In the genomic region with DNA sequence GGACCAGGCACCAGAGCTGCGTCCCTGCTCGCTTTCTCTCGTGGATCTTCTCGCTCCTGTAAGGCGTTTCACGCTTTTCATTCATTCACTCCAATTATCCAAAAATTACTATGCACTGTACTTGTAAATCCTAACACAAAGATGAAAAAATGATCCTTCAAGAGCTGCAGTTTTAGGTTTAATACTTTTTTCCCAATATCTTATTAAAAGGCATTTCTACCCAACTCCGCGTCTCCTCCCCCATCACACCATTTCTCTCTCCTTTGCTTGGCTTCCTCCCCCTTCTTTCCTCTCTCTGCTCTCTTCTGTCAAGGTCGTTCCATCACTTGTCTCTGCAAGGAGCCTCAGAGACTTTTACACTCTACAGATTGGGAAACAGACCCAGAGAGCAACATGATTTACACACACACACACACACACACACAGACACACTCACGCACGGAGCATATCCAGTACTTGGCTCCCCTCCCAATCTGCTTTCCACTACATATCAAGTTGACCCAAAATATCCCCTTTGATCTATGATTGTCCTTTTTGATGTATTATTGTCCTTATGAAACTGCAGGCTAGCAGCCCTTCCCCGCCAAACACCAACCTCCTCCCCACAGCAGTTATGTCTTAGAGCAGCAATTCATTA, we compare ENCODE assay signal across 1 cellular context.
TF ChIP-seq lines count a peak whose summit lies in the region.

No MANE protein-coding gene starts in this region.

TF ChIP-seq in HEK293, 187 proteins besides CTCF, POLR2A, EP300 and RAD21 (continued from another document):
- no peak for TF ChIP-seq ZNF133 (tag by site-specific recombination; IDR thresholded peaks at IDR 0.05)
- no peak for TF ChIP-seq SALL2 (tag by site-specific recombination; IDR thresholded peaks at IDR 0.05; ENCODE audit: borderline replicate concordance)
- no peak for TF ChIP-seq ZNF629 (tag by site-specific recombination; IDR thresholded peaks at IDR 0.05)
- TF ChIP-seq, protein P1, sequence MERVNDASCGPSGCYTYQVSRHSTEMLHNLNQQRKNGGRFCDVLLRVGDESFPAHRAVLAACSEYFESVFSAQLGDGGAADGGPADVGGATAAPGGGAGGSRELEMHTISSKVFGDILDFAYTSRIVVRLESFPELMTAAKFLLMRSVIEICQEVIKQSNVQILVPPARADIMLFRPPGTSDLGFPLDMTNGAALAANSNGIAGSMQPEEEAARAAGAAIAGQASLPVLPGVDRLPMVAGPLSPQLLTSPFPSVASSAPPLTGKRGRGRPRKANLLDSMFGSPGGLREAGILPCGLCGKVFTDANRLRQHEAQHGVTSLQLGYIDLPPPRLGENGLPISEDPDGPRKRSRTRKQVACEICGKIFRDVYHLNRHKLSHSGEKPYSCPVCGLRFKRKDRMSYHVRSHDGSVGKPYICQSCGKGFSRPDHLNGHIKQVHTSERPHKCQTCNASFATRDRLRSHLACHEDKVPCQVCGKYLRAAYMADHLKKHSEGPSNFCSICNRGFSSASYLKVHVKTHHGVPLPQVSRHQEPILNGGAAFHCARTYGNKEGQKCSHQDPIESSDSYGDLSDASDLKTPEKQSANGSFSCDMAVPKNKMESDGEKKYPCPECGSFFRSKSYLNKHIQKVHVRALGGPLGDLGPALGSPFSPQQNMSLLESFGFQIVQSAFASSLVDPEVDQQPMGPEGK (tag by site-specific recombination; IDR thresholded peaks at IDR 0.05), result no peak
- TF ChIP-seq ZNF391 (tag by site-specific recombination; IDR thresholded peaks at IDR 0.05; ENCODE audit: borderline replicate concordance, low read depth), result no peak
- no peak for TF ChIP-seq ZNF843 (tag by site-specific recombination; IDR thresholded peaks at IDR 0.05)
- no peak for TF ChIP-seq ZNF548 (tag by site-specific recombination; IDR thresholded peaks at IDR 0.05)
- TF ChIP-seq ZNF214 (tag by site-specific recombination; IDR thresholded peaks at IDR 0.05; ENCODE audit: borderline replicate concordance), result no peak
- TF ChIP-seq WT1 (tag by site-specific recombination; IDR thresholded peaks at IDR 0.05), result no peak
- no peak for TF ChIP-seq HOXC10 (CRISPR knock-in tag; IDR thresholded peaks at IDR 0.05)
- TF ChIP-seq SCRT2 (tag by site-specific recombination; IDR thresholded peaks at IDR 0.05), result peak; percentile 12; the same call in 1 of the 2 replicates
- TF ChIP-seq MYNN (tag by site-specific recombination; IDR thresholded peaks at IDR 0.05; ENCODE audit: borderline replicate concordance), result no peak
- no peak for TF ChIP-seq ZNF184 (tag by site-specific recombination; IDR thresholded peaks at IDR 0.05)
- no peak for TF ChIP-seq ZNF37A (tag by site-specific recombination; IDR thresholded peaks at IDR 0.05)
- no peak for TF ChIP-seq RBAK (tag by site-specific recombination; IDR thresholded peaks at IDR 0.05)
- TF ChIP-seq, protein P2, sequence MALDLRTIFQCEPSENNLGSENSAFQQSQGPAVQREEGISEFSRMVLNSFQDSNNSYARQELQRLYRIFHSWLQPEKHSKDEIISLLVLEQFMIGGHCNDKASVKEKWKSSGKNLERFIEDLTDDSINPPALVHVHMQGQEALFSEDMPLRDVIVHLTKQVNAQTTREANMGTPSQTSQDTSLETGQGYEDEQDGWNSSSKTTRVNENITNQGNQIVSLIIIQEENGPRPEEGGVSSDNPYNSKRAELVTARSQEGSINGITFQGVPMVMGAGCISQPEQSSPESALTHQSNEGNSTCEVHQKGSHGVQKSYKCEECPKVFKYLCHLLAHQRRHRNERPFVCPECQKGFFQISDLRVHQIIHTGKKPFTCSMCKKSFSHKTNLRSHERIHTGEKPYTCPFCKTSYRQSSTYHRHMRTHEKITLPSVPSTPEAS (tag by site-specific recombination; IDR thresholded peaks at IDR 0.05), result peak; percentile 89
- no peak for TF ChIP-seq SCRT1 (tag by site-specific recombination; IDR thresholded peaks at IDR 0.05; ENCODE audit: borderline replicate concordance)
- TF ChIP-seq BCL11A (tag by site-specific recombination; IDR thresholded peaks at IDR 0.05; ENCODE audit: low read depth), result no peak
- TF ChIP-seq ZNF335 (tag by site-specific recombination; conservative IDR thresholded peaks at IDR 0.05), result peak; percentile 73
- no peak for TF ChIP-seq ZNF792 (tag by site-specific recombination; IDR thresholded peaks at IDR 0.05)
- TF ChIP-seq, protein P3, sequence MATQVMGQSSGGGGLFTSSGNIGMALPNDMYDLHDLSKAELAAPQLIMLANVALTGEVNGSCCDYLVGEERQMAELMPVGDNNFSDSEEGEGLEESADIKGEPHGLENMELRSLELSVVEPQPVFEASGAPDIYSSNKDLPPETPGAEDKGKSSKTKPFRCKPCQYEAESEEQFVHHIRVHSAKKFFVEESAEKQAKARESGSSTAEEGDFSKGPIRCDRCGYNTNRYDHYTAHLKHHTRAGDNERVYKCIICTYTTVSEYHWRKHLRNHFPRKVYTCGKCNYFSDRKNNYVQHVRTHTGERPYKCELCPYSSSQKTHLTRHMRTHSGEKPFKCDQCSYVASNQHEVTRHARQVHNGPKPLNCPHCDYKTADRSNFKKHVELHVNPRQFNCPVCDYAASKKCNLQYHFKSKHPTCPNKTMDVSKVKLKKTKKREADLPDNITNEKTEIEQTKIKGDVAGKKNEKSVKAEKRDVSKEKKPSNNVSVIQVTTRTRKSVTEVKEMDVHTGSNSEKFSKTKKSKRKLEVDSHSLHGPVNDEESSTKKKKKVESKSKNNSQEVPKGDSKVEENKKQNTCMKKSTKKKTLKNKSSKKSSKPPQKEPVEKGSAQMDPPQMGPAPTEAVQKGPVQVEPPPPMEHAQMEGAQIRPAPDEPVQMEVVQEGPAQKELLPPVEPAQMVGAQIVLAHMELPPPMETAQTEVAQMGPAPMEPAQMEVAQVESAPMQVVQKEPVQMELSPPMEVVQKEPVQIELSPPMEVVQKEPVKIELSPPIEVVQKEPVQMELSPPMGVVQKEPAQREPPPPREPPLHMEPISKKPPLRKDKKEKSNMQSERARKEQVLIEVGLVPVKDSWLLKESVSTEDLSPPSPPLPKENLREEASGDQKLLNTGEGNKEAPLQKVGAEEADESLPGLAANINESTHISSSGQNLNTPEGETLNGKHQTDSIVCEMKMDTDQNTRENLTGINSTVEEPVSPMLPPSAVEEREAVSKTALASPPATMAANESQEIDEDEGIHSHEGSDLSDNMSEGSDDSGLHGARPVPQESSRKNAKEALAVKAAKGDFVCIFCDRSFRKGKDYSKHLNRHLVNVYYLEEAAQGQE (tag by site-specific recombination; IDR thresholded peaks at IDR 0.05), result no peak
- no peak for TF ChIP-seq ZNF394 (tag by site-specific recombination; IDR thresholded peaks at IDR 0.05; ENCODE audit: borderline replicate concordance)
- no peak for TF ChIP-seq ZIC2 (tag by site-specific recombination; IDR thresholded peaks at IDR 0.05)
- TF ChIP-seq ZBTB1 (tag by site-specific recombination; IDR thresholded peaks at IDR 0.05), result no peak
- TF ChIP-seq ZNF114 (tag by site-specific recombination; IDR thresholded peaks at IDR 0.05), result no peak
- no peak for TF ChIP-seq ZNF626 (tag by site-specific recombination; IDR thresholded peaks at IDR 0.05)
- TF ChIP-seq, protein P4, sequence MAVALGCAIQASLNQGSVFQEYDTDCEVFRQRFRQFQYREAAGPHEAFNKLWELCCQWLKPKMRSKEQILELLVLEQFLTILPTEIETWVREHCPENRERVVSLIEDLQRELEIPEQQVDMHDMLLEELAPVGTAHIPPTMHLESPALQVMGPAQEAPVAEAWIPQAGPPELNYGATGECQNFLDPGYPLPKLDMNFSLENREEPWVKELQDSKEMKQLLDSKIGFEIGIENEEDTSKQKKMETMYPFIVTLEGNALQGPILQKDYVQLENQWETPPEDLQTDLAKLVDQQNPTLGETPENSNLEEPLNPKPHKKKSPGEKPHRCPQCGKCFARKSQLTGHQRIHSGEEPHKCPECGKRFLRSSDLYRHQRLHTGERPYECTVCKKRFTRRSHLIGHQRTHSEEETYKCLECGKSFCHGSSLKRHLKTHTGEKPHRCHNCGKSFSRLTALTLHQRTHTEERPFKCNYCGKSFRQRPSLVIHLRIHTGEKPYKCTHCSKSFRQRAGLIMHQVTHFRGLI (tag by site-specific recombination; IDR thresholded peaks at IDR 0.05), result no peak
- no peak for TF ChIP-seq ZNF529 (tag by site-specific recombination; IDR thresholded peaks at IDR 0.05; ENCODE audit: insufficient replicate concordance)
- no peak for TF ChIP-seq ZNF157 (tag by site-specific recombination; IDR thresholded peaks at IDR 0.05)
- no peak for TF ChIP-seq ZNF654 (tag by site-specific recombination; IDR thresholded peaks at IDR 0.05; ENCODE audit: low read depth)
- no peak for TF ChIP-seq TCF7L2 (IDR thresholded peaks at IDR 0.05; ENCODE audit: borderline replicate concordance, low read depth, low read length)
- no peak for TF ChIP-seq ZNF658 (tag by site-specific recombination; IDR thresholded peaks at IDR 0.05)
- TF ChIP-seq ZNF48 (tag by site-specific recombination; IDR thresholded peaks at IDR 0.05), result no peak
- TF ChIP-seq ZNF292 (tag by site-specific recombination; IDR thresholded peaks at IDR 0.05; ENCODE audit: borderline replicate concordance, low read depth), result no peak
- TF ChIP-seq, protein P5, sequence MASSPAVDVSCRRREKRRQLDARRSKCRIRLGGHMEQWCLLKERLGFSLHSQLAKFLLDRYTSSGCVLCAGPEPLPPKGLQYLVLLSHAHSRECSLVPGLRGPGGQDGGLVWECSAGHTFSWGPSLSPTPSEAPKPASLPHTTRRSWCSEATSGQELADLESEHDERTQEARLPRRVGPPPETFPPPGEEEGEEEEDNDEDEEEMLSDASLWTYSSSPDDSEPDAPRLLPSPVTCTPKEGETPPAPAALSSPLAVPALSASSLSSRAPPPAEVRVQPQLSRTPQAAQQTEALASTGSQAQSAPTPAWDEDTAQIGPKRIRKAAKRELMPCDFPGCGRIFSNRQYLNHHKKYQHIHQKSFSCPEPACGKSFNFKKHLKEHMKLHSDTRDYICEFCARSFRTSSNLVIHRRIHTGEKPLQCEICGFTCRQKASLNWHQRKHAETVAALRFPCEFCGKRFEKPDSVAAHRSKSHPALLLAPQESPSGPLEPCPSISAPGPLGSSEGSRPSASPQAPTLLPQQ (tag by site-specific recombination; IDR thresholded peaks at IDR 0.05), result peak; percentile 9; the same call in 1 of the 2 replicates
- TF ChIP-seq ZNF660 (tag by site-specific recombination; IDR thresholded peaks at IDR 0.05), result no peak
- TF ChIP-seq ZNF473 (tag by site-specific recombination; IDR thresholded peaks at IDR 0.05), result no peak
- TF ChIP-seq GLI2 (tag by site-specific recombination; IDR thresholded peaks at IDR 0.05; ENCODE audit: borderline replicate concordance, low read depth), result no peak
- TF ChIP-seq ZEB2 (tag by site-specific recombination; IDR thresholded peaks at IDR 0.05), result 0 out of 2 replicates have a peak, but pooled peaks have one; percentile 7
- TF ChIP-seq ZNF707 (tag by site-specific recombination; IDR thresholded peaks at IDR 0.05), result no peak
- TF ChIP-seq ZNF837 (tag by site-specific recombination; IDR thresholded peaks at IDR 0.05), result no peak
- no peak for TF ChIP-seq REPIN1 (tag by site-specific recombination; IDR thresholded peaks at IDR 0.05; ENCODE audit: low read depth)
